21 cellular contexts compared by ENCODE assay signal in genomic region chr14:99510556-99511139, GRCh38. TPM values are rescaled to one million over a fixed set of nuclear protein-coding genes. Genes with fewer than 3 reads are reported as not detected.
A peak's percentile ranks its signal among the peaks of the same experiment; 100 is the strongest.
DNase-seq lines count a peak whose midpoint lies in the region; ATAC-seq, FAIRE-seq and TF ChIP-seq lines count a peak whose summit lies in the region.
"Had no signal": no experiment of that assay in that cellular context is flagged by ENCODE, and none has a peak within 500 bp of the region (broad histone marks: within the 10 kb centered on the region; RNA-seq: fewer than 3 reads in every experiment).

No MANE protein-coding gene starts in this region.

- no peak overlapping the region for H3K4me3 Mint-ChIP-seq in MCF 10A (ENCODE audit: unreplicated experiment)
- H3K4me3 Mint-ChIP-seq: activated B cell treated with CpG ODN at 0.5 μM for 24 hours; CD8-positive, alpha-beta memory T cell; naive thymus-derived CD4-positive, alpha-beta T cell; T-helper 17 cell had no signal

- peaks cover 47% of the 10 kb centered on the region for H3K36me3 Mint-ChIP-seq in MCF 10A (ENCODE audit: insufficient read depth, unreplicated experiment)

- no peaks in the 10 kb centered on the region for H3K4me1 Mint-ChIP-seq in MCF 10A (ENCODE audit: insufficient read depth, unreplicated experiment)
- H3K4me1 Mint-ChIP-seq: activated B cell treated with CpG ODN at 0.5 μM for 24 hours; CD8-positive, alpha-beta memory T cell; naive thymus-derived CD4-positive, alpha-beta T cell had no signal

- FAIRE-seq in kidney (lab: Jason Lieb, UNC): no peak
- FAIRE-seq: frontal cortex had no signal

- no peak for ATAC-seq in Panc1
- ATAC-seq: naive thymus-derived CD4-positive, alpha-beta T cell; T-helper 17 cell had no signal

- in situ Hi-C loops in Panc1 (cut with HindIII; ENCODE audit: low pct_unique_long_range_greater_than_20kb, low sequenced_read_pairs): no loop called here

- TF ChIP-seq EP300 in tibial nerve (IDR thresholded peaks at IDR 0.05): no peak

- intact Hi-C loops in MCF 10A (cut with micrococcal nuclease) (no loop called here), breast epithelium (cut with DNase I; ENCODE audit: low total_unique reads) (no loop called here), Panc1 (cut with micrococcal nuclease; ENCODE audit: unreplicated experiment) (no loop called here), kidney (cut with DNase I) (no loop called here)

- no peak overlapping the region for H3K9ac ChIP-seq in kidney (ENCODE audit: low read length in 2 of 2)

- H3K36me3 ChIP-seq in breast epithelium (no peaks in the 10 kb centered on the region), Panc1 (ENCODE audit: control insufficient read depth, insufficient read depth, low read length) (no peaks in the 10 kb centered on the region; the same call in 1 of the 2 replicates), kidney (ENCODE audit: control insufficient read depth in 1 of 2, insufficient read depth in 2 of 2, low read length in 2 of 2) (peaks cover 14 to 26% of the 10 kb centered on the region in 2 donors), tibial nerve (peaks cover 0 to 73% (median 10%) of the 10 kb centered on the region in 3 donors)

- no peaks in the 10 kb centered on the region for H3K9me3 ChIP-seq in breast epithelium
- H3K9me3 ChIP-seq in Panc1 (ENCODE audit: control insufficient read depth, insufficient read depth, low read depth, low read length): no peaks in the 10 kb centered on the region
- no peaks in the 10 kb centered on the region for H3K9me3 ChIP-seq in kidney (ENCODE audit: control insufficient read depth in 1 of 2, low read length in 2 of 2)
- H3K9me3 ChIP-seq in tibial nerve: no peaks in the 10 kb centered on the region
- H3K9me3 ChIP-seq: MG63, prostate gland had no signal

- TF ChIP-seq CTCF in MCF 10A (IDR thresholded peaks at IDR 0.05; ENCODE audit: unreplicated experiment) (no peak), breast epithelium (IDR thresholded peaks at IDR 0.05) (no peak), Panc1 (IDR thresholded peaks at IDR 0.05) (no peak), kidney (IDR thresholded peaks at IDR 0.05; ENCODE audit: borderline replicate concordance, extremely low read depth, insufficient read depth) (no peak), tibial nerve (IDR thresholded peaks at IDR 0.05) (no peak)

- DNase-seq in MCF 10A (ENCODE audit: unreplicated experiment) (no peak), breast epithelium (ENCODE audit: low spot score in 2 of 2) (no peak), Panc1 (ENCODE audit: low read depth, low spot score) (no peak), kidney (peak; percentile 75), tibial nerve (ENCODE audit: low spot score in 2 of 2) (no peak), NCI-H2171 treated with DMSO at 0.1 percent for 48 hours (lab: John Stamatoyannopoulos, UW) (no peak), NCI-H1105 (lab: John Stamatoyannopoulos, UW) (no peak), hepatic stellate cell (ENCODE audit: low spot score) (no peak)
- DNase-seq: ACHN; activated B cell treated with CpG ODN at 0.5 μM for 24 hours; CD8-positive, alpha-beta memory T cell; cortex of kidney; MG63; naive thymus-derived CD4-positive, alpha-beta T cell; NCI-H187 treated with DMSO at 0.1 percent for 48 hours; NK-92 treated with Interleukin-12 subunit alpha and Interleukin-12 subunit beta, amount 100 ng/mL, for 24 hours; stimulated activated naive CD4-positive, alpha-beta T cell treated with Interleukin-2 at 50 U/mL for 16 hours; T-helper 17 cell had no signal

- H3K4me3 ChIP-seq in breast epithelium (no peak overlapping the region), Panc1 (ENCODE audit: low read depth in 2 of 2, low read length in 2 of 2) (no peak overlapping the region), kidney (ENCODE audit: low read length in 2 of 2) (no peak overlapping the region), tibial nerve (no peak overlapping the region)
- H3K4me3 ChIP-seq: lung, MG63, prostate gland had no signal

- BruUV-seq in MCF 10A (replicated peaks; lab: Mats Ljungman, UMichigan) (TSS peak; percentile 93), Panc1 (replicated peaks; lab: Mats Ljungman, UMichigan) (TSS peak; percentile 98)

- no peak overlapping the region for H3K27ac Mint-ChIP-seq in MCF 10A (ENCODE audit: low read depth, unreplicated experiment)
- H3K27ac Mint-ChIP-seq: activated B cell treated with CpG ODN at 0.5 μM for 24 hours had no signal

- TF ChIP-seq POLR2A in breast epithelium (IDR thresholded peaks at IDR 0.05) (no peak), tibial nerve (IDR thresholded peaks at IDR 0.05) (no peak)

- H3K27me3 Mint-ChIP-seq in MCF 10A (ENCODE audit: insufficient read depth, unreplicated experiment): no peaks in the 10 kb centered on the region
- H3K27me3 Mint-ChIP-seq: activated B cell treated with CpG ODN at 0.5 μM for 24 hours; CD8-positive, alpha-beta memory T cell; naive thymus-derived CD4-positive, alpha-beta T cell; T-helper 17 cell had no signal

- H3K4me1 ChIP-seq in breast epithelium: peaks cover 0 to 3% of the 10 kb centered on the region in 2 donors
- H3K4me1 ChIP-seq in Panc1 (ENCODE audit: control insufficient read depth, insufficient read depth, low read length): peaks cover 5% of the 10 kb centered on the region
- H3K4me1 ChIP-seq in kidney (ENCODE audit: control insufficient read depth in 1 of 2, insufficient read depth in 1 of 2, low read depth in 1 of 2, low read length in 2 of 2): no peaks in the 10 kb centered on the region
- H3K4me1 ChIP-seq in tibial nerve: peaks cover 0 to 39% (median 14%) of the 10 kb centered on the region in 4 donors
- H3K4me1 ChIP-seq: prostate gland had no signal

- H3K27me3 ChIP-seq in breast epithelium (no peaks in the 10 kb centered on the region), Panc1 (ENCODE audit: control insufficient read depth, insufficient read depth, low read length) (no peaks in the 10 kb centered on the region), tibial nerve (no peaks in the 10 kb centered on the region)
- H3K27me3 ChIP-seq: MG63 had no signal

- no peak overlapping the region for H3K27ac ChIP-seq in breast epithelium
- H3K27ac ChIP-seq in Panc1 (ENCODE audit: low read length): no peak overlapping the region
- no peak overlapping the region for H3K27ac ChIP-seq in kidney (ENCODE audit: low read depth in 2 of 2, low read length in 2 of 2)
- peak overlapping the region in 3 of 4 donors; percentile 18 to 74 (median 65) for H3K27ac ChIP-seq in tibial nerve

- CTCF ChIA-PET in MCF 10A (lab: Yijun Ruan, JAX): no interaction called here
- CTCF ChIA-PET in Panc1 (lab: Charles Lee): no interaction called here

- no peaks in the 10 kb centered on the region for H3K9me3 Mint-ChIP-seq in MCF 10A (ENCODE audit: unreplicated experiment)
- H3K9me3 Mint-ChIP-seq: activated B cell treated with CpG ODN at 0.5 μM for 24 hours; CD8-positive, alpha-beta memory T cell had no signal

- POLR2A ChIA-PET in MCF 10A (lab: Yijun Ruan, JAX): interaction anchor here (0.9 kb wide), 1 partner anchor 15 kb away, joined by 3 read pairs; no protein-coding TSS in a partner anchor
- POLR2A ChIA-PET in Panc1 (lab: Charles Lee): no interaction called here

- WGBS in tibial nerve, 2 donors: 53 to 60% methylated on average over 12 to 13 of the region's 15 CpGs

RNA-seq across cellular contexts. Expression of gene CCNK, which starts 29.4 kb away (rescaled TPM):
- total RNA-seq in MCF 10A (2022) (70.4 and 87.7 TPM in 2 replicates), breast epithelium (10 to 100 TPM; 23.0 to 29.0 (median 23.9) TPM), Panc1 (2021; ENCODE audit: unreplicated experiment) (47.8 TPM), kidney (40.6 TPM), tibial nerve (10 to 100 TPM; 16.5 to 29.1 (median 21.4) TPM)
- 23.5 TPM for polyA plus RNA-seq in Panc1 (2012; ENCODE audit: insufficient read length)
- polyA plus RNA-seq in kidney (ENCODE audit: insufficient read depth, low read depth, low replicate concordance): 12.8 TPM

RNA-seq across cellular contexts. Expression of gene SETD3, which starts 30.0 kb away (rescaled TPM):
- 43.9 and 50.6 TPM in 2 replicates for total RNA-seq in MCF 10A (2022)
- 100 to 1,000 TPM in 1 of 3 donors, 10 to 100 TPM in 2; 79.0 to 101 (median 89.9) TPM for total RNA-seq in breast epithelium
- total RNA-seq in Panc1 (2021; ENCODE audit: unreplicated experiment): 51.1 TPM
- 25.3 TPM for polyA plus RNA-seq in Panc1 (2012; ENCODE audit: insufficient read length)
- total RNA-seq in kidney: 85.6 TPM
- polyA plus RNA-seq in kidney (ENCODE audit: insufficient read depth, low read depth, low replicate concordance): 74.0 TPM
- 100 to 1,000 TPM in 1 of 4 donors, 10 to 100 TPM in 3; 63.3 to 118 (median 80.6) TPM for total RNA-seq in tibial nerve

Comparison
In these comparisons a context has a peak if more than half of its experiments do, and no peak if none do; other contexts are left out.
1. H3K27ac ChIP-seq: peak in tibial nerve (3 of 4); none in breast epithelium (0 of 2), Panc1 (single experiment) and kidney (0 of 2).